Comparison of ENCODE assay signal across 8 cellular contexts in the genomic region with DNA sequence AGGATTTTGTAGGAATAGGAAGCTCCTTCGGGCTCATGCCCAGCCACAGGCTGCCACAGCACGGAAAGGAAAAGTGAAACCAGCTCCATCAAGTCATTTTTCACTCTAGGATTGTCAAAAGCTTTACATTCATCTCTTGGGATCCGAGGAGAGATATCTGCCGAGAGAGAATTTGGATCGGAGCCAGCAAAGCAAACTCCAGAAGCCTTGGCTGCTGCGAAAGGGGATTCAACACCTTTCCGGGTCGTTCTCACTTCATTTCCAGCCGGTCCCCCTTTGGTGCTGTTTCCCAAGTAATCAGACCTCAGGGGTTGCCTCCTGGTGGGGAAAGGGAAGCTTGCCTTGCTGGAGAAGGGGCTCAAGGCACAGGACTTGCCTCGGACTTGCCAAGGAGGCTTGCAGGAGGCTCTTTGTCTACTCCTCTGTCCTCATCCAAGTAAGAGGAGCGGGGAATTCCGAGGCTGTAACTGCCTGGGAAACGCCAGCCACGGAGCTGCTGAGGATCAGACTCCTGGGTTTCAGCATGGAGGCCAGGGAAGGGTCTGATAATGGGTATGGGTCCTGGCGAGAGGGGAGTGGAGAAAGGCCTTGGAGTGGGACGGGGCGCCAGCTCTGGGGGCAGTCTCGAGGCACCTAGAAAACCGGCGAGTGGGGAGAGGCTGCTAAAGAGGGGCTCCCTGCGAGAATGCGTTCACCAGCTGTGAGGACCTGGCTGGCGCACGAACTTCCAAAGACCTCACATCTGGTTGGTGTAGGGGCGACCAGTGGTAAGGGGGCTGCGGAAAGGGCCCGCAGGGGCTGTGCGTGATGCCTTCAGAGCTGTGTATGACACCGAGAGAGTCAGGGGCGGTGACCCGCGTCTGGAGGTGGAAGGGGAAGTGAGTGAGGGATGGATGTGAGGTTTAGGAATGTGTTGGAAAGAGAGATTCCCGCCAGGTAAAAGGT. TPM values are rescaled to one million over a fixed set of nuclear protein-coding genes. Genes with fewer than 3 reads are reported as not detected.
A peak's percentile ranks its signal among the peaks of the same experiment; 100 is the strongest.
DNase-seq lines count a peak whose midpoint lies in the region; ATAC-seq and TF ChIP-seq lines count a peak whose summit lies in the region.

No MANE protein-coding gene starts in this region.

- peak overlapping the region; percentile 85 for H3K4me3 ChIP-seq in adipocyte (ENCODE audit: low read length)
- peak overlapping the region; percentile 73 for H3K4me3 ChIP-seq in left ventricle myocardium inferior

- no peak overlapping the region for H3K27ac Mint-ChIP-seq in progenitor cell of endocrine pancreas

- DNase-seq in NCI-H2196 (lab: John Stamatoyannopoulos, UW; ENCODE audit: unreplicated experiment) (peak; percentile 59), NCI-H2196 treated with DMSO at 0.1 percent for 48 hours (lab: John Stamatoyannopoulos, UW; ENCODE audit: unreplicated experiment) (no peak), NCI-H526 (lab: John Stamatoyannopoulos, UW) (peak; percentile 75 to 77), adipocyte (ENCODE audit: low read depth) (peak; percentile 71), left ventricle myocardium inferior (no peak), progenitor cell of endocrine pancreas (ENCODE audit: low spot score, unreplicated experiment) (no peak)

- no peaks in the 10 kb centered on the region for H3K36me3 ChIP-seq in adipocyte (ENCODE audit: control insufficient read depth, insufficient read depth, low read length, severe bottlenecking)
- H3K36me3 ChIP-seq in left ventricle myocardium inferior: no peaks in the 10 kb centered on the region

- ATAC-seq in HG02623 (IDR thresholded peaks at IDR 0.05; ENCODE audit: unreplicated experiment): no peak
- no peak for ATAC-seq in GM19452 (IDR thresholded peaks at IDR 0.05; ENCODE audit: unreplicated experiment)

- no peaks in the 10 kb centered on the region for H3K36me3 Mint-ChIP-seq in progenitor cell of endocrine pancreas (ENCODE audit: insufficient read depth)

- peak overlapping the region; percentile 73 for H3K4me3 Mint-ChIP-seq in progenitor cell of endocrine pancreas (ENCODE audit: low read depth)

- peak overlapping the region; percentile 1 for H3K27ac ChIP-seq in left ventricle myocardium inferior (replicated peaks)

- TF ChIP-seq CTCF in left ventricle myocardium inferior (IDR thresholded peaks at IDR 0.05; ENCODE audit: borderline replicate concordance) (peak; percentile 27), progenitor cell of endocrine pancreas (IDR thresholded peaks at IDR 0.05; ENCODE audit: unreplicated experiment) (peak; percentile 10)

- peak overlapping the region; percentile 82 for H3K9ac ChIP-seq in adipocyte (ENCODE audit: low read length)

- H3K27me3 Mint-ChIP-seq in progenitor cell of endocrine pancreas: peaks cover 72% of the 10 kb centered on the region

- H3K4me1 ChIP-seq in adipocyte (ENCODE audit: control insufficient read depth, insufficient read depth, low read length): peaks cover 8% of the 10 kb centered on the region
- peaks cover 25% of the 10 kb centered on the region for H3K4me1 ChIP-seq in left ventricle myocardium inferior

- H3K9me3 Mint-ChIP-seq in progenitor cell of endocrine pancreas (ENCODE audit: low read depth): no peaks in the 10 kb centered on the region

- H3K4me1 Mint-ChIP-seq in progenitor cell of endocrine pancreas (ENCODE audit: low read depth): peaks cover 10% of the 10 kb centered on the region

- no peaks in the 10 kb centered on the region for H3K27me3 ChIP-seq in adipocyte (replicated peaks; ENCODE audit: control insufficient read depth, insufficient read depth, low read length)
- peaks cover 44% of the 10 kb centered on the region for H3K27me3 ChIP-seq in left ventricle myocardium inferior (ENCODE audit: low read depth)

- intact Hi-C loops in left ventricle myocardium inferior (cut with micrococcal nuclease): no loop called here

- H3K9me3 ChIP-seq in adipocyte (ENCODE audit: control insufficient read depth, low read length) (no peaks in the 10 kb centered on the region), left ventricle myocardium inferior (replicated peaks) (no peaks in the 10 kb centered on the region)

RNA-seq across cellular contexts. Expression of a gene that starts 0.7 kb away (rescaled TPM):
- total RNA-seq in left ventricle myocardium inferior (not detected), progenitor cell of endocrine pancreas (not detected in 2 replicates)

RNA-seq across cellular contexts. Expression of a gene that starts 50.1 kb away (rescaled TPM):
- total RNA-seq in left ventricle myocardium inferior (not detected), progenitor cell of endocrine pancreas (0.07 and 0.10 TPM in 2 replicates)

RNA-seq across cellular contexts. Expression of a gene that starts 55.9 kb away (rescaled TPM):
- not detected for total RNA-seq in left ventricle myocardium inferior
- total RNA-seq in progenitor cell of endocrine pancreas: not detected in 2 replicates

RNA-seq across cellular contexts. Expression of a gene that starts 56.0 kb away (rescaled TPM):
- total RNA-seq in left ventricle myocardium inferior: 21.3 TPM
- total RNA-seq in progenitor cell of endocrine pancreas: 26.3 and 27.0 TPM in 2 replicates

Comparison
In these comparisons a context has a peak if more than half of its experiments do, and no peak if none do; other contexts are left out.
1. DNase-seq: peak in NCI-H2196 (single experiment), NCI-H526 (2 of 2) and adipocyte (single experiment); none in NCI-H2196 treated with DMSO at 0.1 percent for 48 hours (single experiment), left ventricle myocardium inferior (single experiment) and progenitor cell of endocrine pancreas (single experiment).